In genomic region chr11:64877390-64878222, GRCh38 we compare ENCODE assay signal across 8 cellular contexts. TPM values are rescaled to one million over a fixed set of nuclear protein-coding genes. Genes with fewer than 3 reads are reported as not detected.
DNase-seq lines count a peak whose midpoint lies in the region; ATAC-seq and TF ChIP-seq lines count a peak whose summit lies in the region.

No MANE protein-coding gene starts in this region.

- H3K27ac Mint-ChIP-seq in endothelial cell (ENCODE audit: unreplicated experiment) = peak overlapping the region; percentile 68
- H3K27ac Mint-ChIP-seq in neural crest cell (ENCODE audit: unreplicated experiment) = peak overlapping the region; percentile 78

- H3K27me3 Mint-ChIP-seq in endothelial cell (ENCODE audit: unreplicated experiment) (peaks cover 15% of the 10 kb centered on the region), neural crest cell (ENCODE audit: low read depth) (no peaks in the 10 kb centered on the region)

- TF ChIP-seq CTCF in AG04450 (IDR thresholded peaks at IDR 0.05; ENCODE audit: low read depth, low read length) = no peak
- no peak for TF ChIP-seq CTCF in Peyer's patch (IDR thresholded peaks at IDR 0.05)
- TF ChIP-seq CTCF in endothelial cell (IDR thresholded peaks at IDR 0.05; ENCODE audit: unreplicated experiment) = no peak
- TF ChIP-seq CTCF in neural crest cell (conservative IDR thresholded peaks at IDR 0.05) = no peak

- H3K27me3 ChIP-seq in AG04450 (ENCODE audit: control insufficient read depth, insufficient read depth, low read length) (no peaks in the 10 kb centered on the region), Peyer's patch (no peaks in the 10 kb centered on the region)

- peaks cover 0 to 71% (median 35%) of the 10 kb centered on the region in 4 donors for H3K4me1 ChIP-seq in Peyer's patch

- H3K36me3 Mint-ChIP-seq in endothelial cell (ENCODE audit: low read depth, unreplicated experiment) (peaks cover 19% of the 10 kb centered on the region), neural crest cell (ENCODE audit: low read depth) (no peaks in the 10 kb centered on the region)

- H3K36me3 ChIP-seq in Peyer's patch = peaks cover 0 to 19% (median 0%) of the 10 kb centered on the region in 3 donors

- peak; percentile 3 for ATAC-seq in GM19035 (IDR thresholded peaks at IDR 0.05; ENCODE audit: unreplicated experiment)

- no peak for TF ChIP-seq POLR2A in Peyer's patch (IDR thresholded peaks at IDR 0.05)

- H3K4me3 ChIP-seq in AG04450 (ENCODE audit: low read depth, low read length) = peak overlapping the region; percentile 99
- H3K4me3 ChIP-seq in Peyer's patch = peak overlapping the region; percentile 78 to 81 (median 78)

- peak overlapping the region; percentile 31 for H3K27ac ChIP-seq in AG04450 (ENCODE audit: low read depth, low read length)
- H3K27ac ChIP-seq in Peyer's patch = peak overlapping the region; percentile 81 to 94 (median 88)

- POLR2A ChIA-PET in AG04450 (lab: Yijun Ruan, JAX) = interaction anchor here (0.7 to 5.8 kb wide), 11 partner anchors 10 to 99 kb away, joined by 3 to 105 read pairs (median 5); partner anchors contain the start of genes CDC42BPG, MEN1 and SF1

- CTCF ChIA-PET in AG04450 (lab: Charles Lee) = interaction anchor here (0.5 to 2.1 kb wide), 15 partner anchors 8 to 1782 kb away, joined by 3 to 10 read pairs (median 4); partner anchors contain the start of gene CDC42BPG

- H3K4me1 Mint-ChIP-seq in endothelial cell (ENCODE audit: unreplicated experiment) = peaks cover 18% of the 10 kb centered on the region
- peaks cover 58% of the 10 kb centered on the region for H3K4me1 Mint-ChIP-seq in neural crest cell

- H3K4me3 Mint-ChIP-seq in endothelial cell (ENCODE audit: unreplicated experiment) = peak overlapping the region; percentile 97
- H3K4me3 Mint-ChIP-seq in neural crest cell = peak overlapping the region; percentile 98

- DNase-seq in AG04450 (ENCODE audit: low read depth, low spot score) (no peak), Peyer's patch (peak in 2 of 3 donors; percentile 51 to 69), endothelial cell (ENCODE audit: low spot score) (no peak), neural crest cell (ENCODE audit: low read depth, low spot score) (no peak), dermis blood vessel endothelial cell (no peak), NCI-H82 (lab: John Stamatoyannopoulos, UW) (no peak), HUDEP-2 (lab: John Stamatoyannopoulos, UW; ENCODE audit: unreplicated experiment in 76 of 76) (no peak)

- H3K9me3 Mint-ChIP-seq in endothelial cell (ENCODE audit: unreplicated experiment) (no peaks in the 10 kb centered on the region), neural crest cell (no peaks in the 10 kb centered on the region)

- H3K9me3 ChIP-seq in AG04450 (ENCODE audit: control insufficient read depth, insufficient read depth, low read length) = peaks cover 6% of the 10 kb centered on the region; the same call in 1 of the 2 replicates
- no peaks in the 10 kb centered on the region for H3K9me3 ChIP-seq in Peyer's patch

RNA-seq across cellular contexts. Expression of gene EHD1, which starts 0.8 kb away (rescaled TPM):
- 56.1 and 77.7 TPM in 2 replicates for polyA plus RNA-seq in AG04450 (2011; rRNA removed)
- 98.0 and 147 TPM in 2 replicates for polyA minus RNA-seq in AG04450 (2011; rRNA and poly(A)+ RNA removed)
- total RNA-seq in Peyer's patch = 100 to 1,000 TPM in 2 of 4 donors, 10 to 100 TPM in 2; 56.2 to 185 (median 98.6) TPM
- 84.0 TPM for total RNA-seq in endothelial cell (ENCODE audit: unreplicated experiment)
- total RNA-seq in neural crest cell = 74.2 and 77.2 TPM in 2 replicates
- total RNA-seq in dermis blood vessel endothelial cell = 75.9 and 125 TPM in 2 replicates

RNA-seq across cellular contexts. Expression of gene CDC42BPG, which starts 33.2 kb away (rescaled TPM):
- 0.02 and 0.04 TPM in 2 replicates for polyA plus RNA-seq in AG04450 (2011; rRNA removed)
- polyA minus RNA-seq in AG04450 (2011; rRNA and poly(A)+ RNA removed) = 0.09 TPM in 1 of 2 replicates, not detected in the other
- total RNA-seq in Peyer's patch = 10 to 100 TPM; 25.6 to 78.6 (median 52.1) TPM
- total RNA-seq in endothelial cell (ENCODE audit: unreplicated experiment) = 4.1 TPM
- total RNA-seq in neural crest cell = 3.0 and 3.5 TPM in 2 replicates
- total RNA-seq in dermis blood vessel endothelial cell = 0.34 and 0.37 TPM in 2 replicates

RNA-seq across cellular contexts. Expression of gene ATG2A, which starts 39.4 kb away (rescaled TPM):
- 3.7 and 5.1 TPM in 2 replicates for polyA plus RNA-seq in AG04450 (2011; rRNA removed)
- polyA minus RNA-seq in AG04450 (2011; rRNA and poly(A)+ RNA removed) = 6.6 and 9.0 TPM in 2 replicates
- total RNA-seq in Peyer's patch = 10 to 100 TPM; 38.8 to 79.6 (median 66.6) TPM
- 22.4 TPM for total RNA-seq in endothelial cell (ENCODE audit: unreplicated experiment)
- 24.1 and 24.8 TPM in 2 replicates for total RNA-seq in neural crest cell
- total RNA-seq in dermis blood vessel endothelial cell = 17.7 and 24.8 TPM in 2 replicates

RNA-seq across cellular contexts. Expression of gene PPP2R5B, which starts 46.9 kb away (rescaled TPM):
- 11.2 and 16.6 TPM in 2 replicates for polyA plus RNA-seq in AG04450 (2011; rRNA removed)
- 7.7 and 12.2 TPM in 2 replicates for polyA minus RNA-seq in AG04450 (2011; rRNA and poly(A)+ RNA removed)
- total RNA-seq in Peyer's patch (10 to 100 TPM; 20.0 to 46.2 (median 22.5) TPM), endothelial cell (ENCODE audit: unreplicated experiment) (13.3 TPM), neural crest cell (13.4 and 16.5 TPM in 2 replicates), dermis blood vessel endothelial cell (14.1 and 15.0 TPM in 2 replicates)

RNA-seq across cellular contexts. Expression of gene GPHA2, which starts 58.1 kb away (rescaled TPM):
- polyA plus RNA-seq in AG04450 (2011; rRNA removed) = not detected in 2 replicates
- not detected in 2 replicates for polyA minus RNA-seq in AG04450 (2011; rRNA and poly(A)+ RNA removed)
- total RNA-seq in Peyer's patch = not detected
- not detected for total RNA-seq in endothelial cell (ENCODE audit: unreplicated experiment)
- total RNA-seq in neural crest cell = not detected in 2 replicates
- not detected in 2 replicates for total RNA-seq in dermis blood vessel endothelial cell

Comparison
In these comparisons a context has a peak if more than half of its experiments do, and no peak if none do; other contexts are left out.
1. DNase-seq: peak in Peyer's patch (2 of 3); none in AG04450 (single experiment), endothelial cell (single experiment), neural crest cell (single experiment), dermis blood vessel endothelial cell (single experiment), NCI-H82 (single experiment) and HUDEP-2 (0 of 76).